ENCODE assay signal across 1 cellular context in genomic region chr5:55936100-55936693, GRCh38.
TF ChIP-seq lines count a peak whose summit lies in the region.

No MANE protein-coding gene starts in this region.

TF ChIP-seq in HepG2, 621 proteins besides CTCF, POLR2A, EP300 and RAD21 (continued from another document):
- TF ChIP-seq ZGPAT (CRISPR knock-in tag; IDR thresholded peaks at IDR 0.05) (no peak), CSRNP1 (CRISPR knock-in tag; IDR thresholded peaks at IDR 0.05) (no peak), ZNF549 (CRISPR knock-in tag; IDR thresholded peaks at IDR 0.05) (no peak), MED1 (CRISPR knock-in tag; IDR thresholded peaks at IDR 0.05) (peak; percentile 45; the same call in 1 of the 2 replicates), DNMT3B (CRISPR knock-in tag; conservative IDR thresholded peaks at IDR 0.05) (no peak), STAG1 (CRISPR knock-in tag; IDR thresholded peaks at IDR 0.05) (peak; percentile 88), SKI (IDR thresholded peaks at IDR 0.05; ENCODE audit: partially characterized antibody) (no peak), PCBP1 (IDR thresholded peaks at IDR 0.05; ENCODE audit: borderline replicate concordance, low read depth, low read length) (no peak), RBM22 (optimal IDR thresholded peaks at IDR 0.05; ENCODE audit: low read length) (peak; percentile 66), ZNF468 (CRISPR knock-in tag; IDR thresholded peaks at IDR 0.05) (no peak), RFX3 (CRISPR knock-in tag; IDR thresholded peaks at IDR 0.05) (no peak), ZMYM4 (CRISPR knock-in tag; IDR thresholded peaks at IDR 0.05) (0 out of 2 replicates have a peak, but pooled peaks have one; percentile 24), RXRB (CRISPR knock-in tag; IDR thresholded peaks at IDR 0.05; ENCODE audit: borderline replicate concordance) (no peak), RARA (CRISPR knock-in tag; IDR thresholded peaks at IDR 0.05) (0 out of 2 replicates have a peak, but pooled peaks have one; percentile 11), PAWR (CRISPR knock-in tag; IDR thresholded peaks at IDR 0.05; ENCODE audit: borderline replicate concordance) (no peak), POLR2G (IDR thresholded peaks at IDR 0.05; ENCODE audit: low read depth, low read length) (peak; percentile 25; the same call in 1 of the 2 replicates), ZNF607 (CRISPR knock-in tag; IDR thresholded peaks at IDR 0.05; ENCODE audit: borderline replicate concordance) (no peak), RFX5 (IDR thresholded peaks at IDR 0.05; ENCODE audit: low read depth, low read length) (no peak), SNAI1 (CRISPR knock-in tag; IDR thresholded peaks at IDR 0.05; ENCODE audit: borderline replicate concordance) (no peak), ZNF160 (CRISPR knock-in tag; IDR thresholded peaks at IDR 0.05) (no peak), ZNF839 (CRISPR knock-in tag; IDR thresholded peaks at IDR 0.05; ENCODE audit: borderline replicate concordance) (no peak), ZNF121 (CRISPR knock-in tag; IDR thresholded peaks at IDR 0.05) (no peak)
